ENCODE assay signal across 22 cellular contexts in the genomic region with DNA sequence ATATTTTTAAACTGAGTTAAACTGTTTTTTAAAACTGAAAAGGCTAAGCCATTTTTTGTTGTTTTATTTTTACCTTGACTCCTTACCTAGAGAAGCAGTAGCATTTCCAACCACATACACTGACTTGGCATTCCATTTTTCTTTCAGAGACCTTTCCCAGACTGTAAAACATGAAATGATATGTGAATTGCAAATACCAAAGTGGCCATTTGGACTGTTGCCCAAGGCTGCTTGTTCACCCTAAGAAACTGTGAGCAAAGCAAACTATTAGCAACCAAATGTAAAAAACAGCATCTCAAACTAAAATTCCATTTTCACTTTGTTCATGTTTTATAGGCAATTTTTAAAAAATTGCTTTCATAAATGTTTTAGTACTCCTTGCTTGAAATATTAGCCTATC.
DNase-seq lines count a peak whose midpoint lies in the region; ATAC-seq, FAIRE-seq and TF ChIP-seq lines count a peak whose summit lies in the region.
"Had no signal": no experiment of that assay in that cellular context is flagged by ENCODE, and none has a peak within 500 bp of the region (broad histone marks: within the 10 kb centered on the region; RNA-seq: fewer than 3 reads in every experiment).

No MANE protein-coding gene starts in this region.

- in situ Hi-C loops in astrocyte of the cerebellum (cut with HindIII; ENCODE audit: low sequenced_read_pairs): no loop called here

- DNase-seq in NCI-H1105 treated with DMSO at 0.1 percent for 48 hours (lab: John Stamatoyannopoulos, UW): peak; percentile 0
- no peak for DNase-seq in NCI-H1105 (lab: John Stamatoyannopoulos, UW)
- peak; percentile 40 for DNase-seq in astrocyte of the cerebellum (ENCODE audit: low read depth)
- DNase-seq in fibroblast of pulmonary artery (ENCODE audit: low read depth): peak; percentile 43
- DNase-seq in RCC 7860 (ENCODE audit: low spot score): no peak
- DNase-seq in 8988T: no peak
- no peak for DNase-seq in activated CD4-positive, alpha-beta T cell treated with anti-CD3 and anti-CD28 coated beads for 4 hours
- DNase-seq: activated CD4-positive, alpha-beta T cell treated with anti-CD3 and anti-CD28 coated beads, Interleukin-2, amount 50 U/mL, for 1 hour; activated CD8-positive, alpha-beta memory T cell treated with anti-CD3 and anti-CD28 coated beads, Interleukin-2, amount 50 U/mL, for 4 hours; activated naive CD8-positive, alpha-beta T cell treated with anti-CD3 and anti-CD28 coated beads, Interleukin-2, amount 50 U/mL, for 24 hours; effector memory CD8-positive, alpha-beta T cell; hypothalamus; kidney; NCI-H1436; NCI-H2171; NCI-H774; PC-9; right lobe of liver; stimulated activated naive CD4-positive, alpha-beta T cell had no signal

- FAIRE-seq in RCC 7860 (lab: Jason Lieb, UNC): no peak

- ATAC-seq in HG03175 (IDR thresholded peaks at IDR 0.05; ENCODE audit: unreplicated experiment): no peak
- ATAC-seq: activated naive CD8-positive, alpha-beta T cell treated with anti-CD3 and anti-CD28 coated beads, Interleukin-2, amount 50 U/mL, for 24 hours; effector memory CD8-positive, alpha-beta T cell; right lobe of liver had no signal

- H3K4me3 ChIP-seq in astrocyte of the cerebellum (ENCODE audit: low read depth, low read length) (no peak overlapping the region), fibroblast of pulmonary artery (replicated peaks; ENCODE audit: low read depth, low read length) (no peak overlapping the region)
- H3K4me3 ChIP-seq: lung, PC-9, right lobe of liver, tibial nerve had no signal

- TF ChIP-seq CTCF in astrocyte of the cerebellum (IDR thresholded peaks at IDR 0.05; ENCODE audit: low read depth, low read length, missing control alignments): no peak
- TF ChIP-seq CTCF in fibroblast of pulmonary artery (IDR thresholded peaks at IDR 0.05; ENCODE audit: low read length, missing control alignments): no peak

Comparison
In these comparisons a context has a peak if more than half of its experiments do, and no peak if none do; other contexts are left out.
1. DNase-seq: peak in NCI-H1105 treated with DMSO at 0.1 percent for 48 hours (single experiment), astrocyte of the cerebellum (single experiment) and fibroblast of pulmonary artery (single experiment); none in NCI-H1105 (single experiment), RCC 7860 (single experiment), 8988T (single experiment) and activated CD4-positive, alpha-beta T cell treated with anti-CD3 and anti-CD28 coated beads for 4 hours (0 of 2).